Comparison of ENCODE assay signal across 1 cellular context in the genomic region with DNA sequence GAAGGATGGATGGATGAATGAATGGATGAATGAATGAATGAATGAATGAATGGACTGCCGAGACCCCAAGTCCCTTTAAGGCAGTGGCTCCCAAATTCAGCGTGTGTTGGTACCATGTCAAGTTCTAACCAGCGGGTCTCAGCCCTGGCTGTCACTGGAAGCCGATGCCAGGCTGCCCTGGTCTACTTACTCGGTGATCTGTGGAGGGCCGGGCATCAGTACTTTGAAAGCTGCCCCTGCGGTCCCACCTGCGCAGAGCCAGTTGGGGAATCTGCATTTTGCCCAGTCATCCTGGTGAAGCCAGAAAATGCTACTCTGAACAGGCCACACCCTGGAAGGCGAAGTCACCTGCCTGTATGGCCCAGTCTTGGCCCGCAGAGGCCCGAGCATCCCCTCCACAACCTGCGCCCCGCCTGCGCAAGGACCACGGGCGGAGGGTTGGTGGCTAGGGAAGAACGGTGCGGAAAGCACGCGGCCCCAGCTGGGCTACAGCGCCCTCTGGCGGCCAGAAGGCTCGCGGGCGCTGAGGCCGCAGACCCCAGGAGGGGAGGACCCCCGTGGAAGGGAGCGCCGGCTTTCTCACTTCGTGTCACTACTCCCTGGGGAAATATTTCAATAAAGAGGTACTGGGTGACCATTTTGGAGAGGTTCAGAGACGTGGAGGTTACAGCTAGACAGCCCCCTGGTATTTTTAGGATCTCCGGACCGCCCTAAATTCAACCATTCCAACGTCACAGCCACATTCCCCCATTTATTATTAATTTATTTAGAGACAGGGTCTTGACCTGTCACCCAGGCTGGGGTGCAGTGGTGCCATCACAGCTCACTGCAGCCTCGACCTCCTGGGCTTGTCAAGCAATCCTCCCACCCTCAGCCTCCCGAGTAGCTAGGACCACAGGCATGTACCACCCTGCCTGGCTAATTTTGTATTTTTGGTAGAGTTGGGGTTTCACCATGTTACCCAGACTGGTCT.
TF ChIP-seq lines count a peak whose summit lies in the region.

No MANE protein-coding gene starts in this region.

TF ChIP-seq in HepG2, 621 proteins besides CTCF, POLR2A, EP300 and RAD21 (continued from another document and continues in another):
- TF ChIP-seq, protein P1, sequence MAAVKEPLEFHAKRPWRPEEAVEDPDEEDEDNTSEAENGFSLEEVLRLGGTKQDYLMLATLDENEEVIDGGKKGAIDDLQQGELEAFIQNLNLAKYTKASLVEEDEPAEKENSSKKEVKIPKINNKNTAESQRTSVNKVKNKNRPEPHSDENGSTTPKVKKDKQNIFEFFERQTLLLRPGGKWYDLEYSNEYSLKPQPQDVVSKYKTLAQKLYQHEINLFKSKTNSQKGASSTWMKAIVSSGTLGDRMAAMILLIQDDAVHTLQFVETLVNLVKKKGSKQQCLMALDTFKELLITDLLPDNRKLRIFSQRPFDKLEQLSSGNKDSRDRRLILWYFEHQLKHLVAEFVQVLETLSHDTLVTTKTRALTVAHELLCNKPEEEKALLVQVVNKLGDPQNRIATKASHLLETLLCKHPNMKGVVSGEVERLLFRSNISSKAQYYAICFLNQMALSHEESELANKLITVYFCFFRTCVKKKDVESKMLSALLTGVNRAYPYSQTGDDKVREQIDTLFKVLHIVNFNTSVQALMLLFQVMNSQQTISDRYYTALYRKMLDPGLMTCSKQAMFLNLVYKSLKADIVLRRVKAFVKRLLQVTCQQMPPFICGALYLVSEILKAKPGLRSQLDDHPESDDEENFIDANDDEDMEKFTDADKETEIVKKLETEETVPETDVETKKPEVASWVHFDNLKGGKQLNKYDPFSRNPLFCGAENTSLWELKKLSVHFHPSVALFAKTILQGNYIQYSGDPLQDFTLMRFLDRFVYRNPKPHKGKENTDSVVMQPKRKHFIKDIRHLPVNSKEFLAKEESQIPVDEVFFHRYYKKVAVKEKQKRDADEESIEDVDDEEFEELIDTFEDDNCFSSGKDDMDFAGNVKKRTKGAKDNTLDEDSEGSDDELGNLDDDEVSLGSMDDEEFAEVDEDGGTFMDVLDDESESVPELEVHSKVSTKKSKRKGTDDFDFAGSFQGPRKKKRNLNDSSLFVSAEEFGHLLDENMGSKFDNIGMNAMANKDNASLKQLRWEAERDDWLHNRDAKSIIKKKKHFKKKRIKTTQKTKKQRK (IDR thresholded peaks at IDR 0.05; ENCODE audit: low read length): no peak
- TF ChIP-seq ZNF652 (CRISPR knock-in tag; IDR thresholded peaks at IDR 0.05; ENCODE audit: borderline replicate concordance, low read depth): no peak
- no peak for TF ChIP-seq RFX1 (IDR thresholded peaks at IDR 0.05)
- TF ChIP-seq RBM39 (IDR thresholded peaks at IDR 0.05; ENCODE audit: low read depth, low read length, poor library complexity, severe bottlenecking): peak; percentile 30
- no peak for TF ChIP-seq ZNF737 (CRISPR knock-in tag; IDR thresholded peaks at IDR 0.05; ENCODE audit: borderline replicate concordance)
- no peak for TF ChIP-seq ZNF790 (CRISPR knock-in tag; IDR thresholded peaks at IDR 0.05; ENCODE audit: borderline replicate concordance)
- no peak for TF ChIP-seq ZBTB20 (CRISPR knock-in tag; IDR thresholded peaks at IDR 0.05; ENCODE audit: borderline replicate concordance, low read depth)
- no peak for TF ChIP-seq ZFP36L2 (CRISPR knock-in tag; IDR thresholded peaks at IDR 0.05)
- TF ChIP-seq ZNF180 (CRISPR knock-in tag; IDR thresholded peaks at IDR 0.05; ENCODE audit: borderline replicate concordance, low read depth): no peak
- 0 out of 2 replicates have a peak, but pooled peaks have one; percentile 29 for TF ChIP-seq RXRB (CRISPR knock-in tag; IDR thresholded peaks at IDR 0.05; ENCODE audit: borderline replicate concordance)
- no peak for TF ChIP-seq KDM5A (IDR thresholded peaks at IDR 0.05; ENCODE audit: borderline replicate concordance, low read length)
- no peak for TF ChIP-seq CREBL2 (CRISPR knock-in tag; IDR thresholded peaks at IDR 0.05; ENCODE audit: borderline replicate concordance)
- no peak for TF ChIP-seq MLX (CRISPR knock-in tag; IDR thresholded peaks at IDR 0.05)
- TF ChIP-seq EZH2 (conservative IDR thresholded peaks at IDR 0.05; ENCODE audit: low read depth, low read length): no peak
- TF ChIP-seq KMT2B (CRISPR knock-in tag; IDR thresholded peaks at IDR 0.05): peak; percentile 31; the same call in 1 of the 2 replicates
- no peak for TF ChIP-seq GFI1 (CRISPR knock-in tag; IDR thresholded peaks at IDR 0.05; ENCODE audit: borderline replicate concordance)
- TF ChIP-seq, protein P2, sequence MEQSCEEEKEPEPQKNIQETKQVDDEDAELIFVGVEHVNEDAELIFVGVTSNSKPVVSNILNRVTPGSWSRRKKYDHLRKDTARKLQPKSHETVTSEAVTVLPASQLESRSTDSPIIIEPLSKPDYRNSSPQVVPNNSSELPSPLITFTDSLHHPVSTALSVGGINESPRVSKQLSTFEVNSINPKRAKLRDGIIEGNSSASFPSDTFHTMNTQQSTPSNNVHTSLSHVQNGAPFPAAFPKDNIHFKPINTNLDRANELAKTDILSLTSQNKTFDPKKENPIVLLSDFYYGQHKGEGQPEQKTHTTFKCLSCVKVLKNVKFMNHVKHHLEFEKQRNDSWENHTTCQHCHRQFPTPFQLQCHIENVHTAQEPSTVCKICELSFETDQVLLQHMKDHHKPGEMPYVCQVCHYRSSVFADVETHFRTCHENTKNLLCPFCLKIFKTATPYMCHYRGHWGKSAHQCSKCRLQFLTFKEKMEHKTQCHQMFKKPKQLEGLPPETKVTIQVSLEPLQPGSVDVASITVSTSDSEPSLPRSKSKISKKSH (CRISPR knock-in tag; IDR thresholded peaks at IDR 0.05; ENCODE audit: borderline replicate concordance): no peak
- peak; percentile 53; the same call in 1 of the 2 replicates for TF ChIP-seq KDM4B (CRISPR knock-in tag; IDR thresholded peaks at IDR 0.05)
- TF ChIP-seq E2F2 (CRISPR knock-in tag; IDR thresholded peaks at IDR 0.05; ENCODE audit: borderline replicate concordance): no peak
- TF ChIP-seq TEAD3 (CRISPR knock-in tag; optimal IDR thresholded peaks at IDR 0.05; ENCODE audit: borderline replicate concordance): no peak
- no peak for TF ChIP-seq FOXA3 (CRISPR knock-in tag; IDR thresholded peaks at IDR 0.05)
- TF ChIP-seq ZNF432 (CRISPR knock-in tag; IDR thresholded peaks at IDR 0.05; ENCODE audit: borderline replicate concordance): no peak
- TF ChIP-seq MTA1 (CRISPR knock-in tag; IDR thresholded peaks at IDR 0.05; ENCODE audit: borderline replicate concordance): no peak
- no peak for TF ChIP-seq REPIN1 (CRISPR knock-in tag; IDR thresholded peaks at IDR 0.05; ENCODE audit: borderline replicate concordance, low read depth)
- TF ChIP-seq, protein P3, sequence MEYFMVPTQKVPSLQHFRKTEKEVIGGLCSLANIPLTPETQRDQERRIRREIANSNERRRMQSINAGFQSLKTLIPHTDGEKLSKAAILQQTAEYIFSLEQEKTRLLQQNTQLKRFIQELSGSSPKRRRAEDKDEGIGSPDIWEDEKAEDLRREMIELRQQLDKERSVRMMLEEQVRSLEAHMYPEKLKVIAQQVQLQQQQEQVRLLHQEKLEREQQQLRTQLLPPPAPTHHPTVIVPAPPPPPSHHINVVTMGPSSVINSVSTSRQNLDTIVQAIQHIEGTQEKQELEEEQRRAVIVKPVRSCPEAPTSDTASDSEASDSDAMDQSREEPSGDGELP (IDR thresholded peaks at IDR 0.05; ENCODE audit: borderline replicate concordance, low read depth): peak; percentile 57; the same call in 1 of the 2 replicates
- TF ChIP-seq MEF2D (CRISPR knock-in tag; IDR thresholded peaks at IDR 0.05): no peak; the same call in 1 of the 2 replicates
- TF ChIP-seq ZNF121 (CRISPR knock-in tag; IDR thresholded peaks at IDR 0.05): no peak
- no peak for TF ChIP-seq ZNF552 (CRISPR knock-in tag; IDR thresholded peaks at IDR 0.05; ENCODE audit: borderline replicate concordance)
- TF ChIP-seq MTA3 (CRISPR knock-in tag; IDR thresholded peaks at IDR 0.05): no peak
- TF ChIP-seq, protein P4, sequence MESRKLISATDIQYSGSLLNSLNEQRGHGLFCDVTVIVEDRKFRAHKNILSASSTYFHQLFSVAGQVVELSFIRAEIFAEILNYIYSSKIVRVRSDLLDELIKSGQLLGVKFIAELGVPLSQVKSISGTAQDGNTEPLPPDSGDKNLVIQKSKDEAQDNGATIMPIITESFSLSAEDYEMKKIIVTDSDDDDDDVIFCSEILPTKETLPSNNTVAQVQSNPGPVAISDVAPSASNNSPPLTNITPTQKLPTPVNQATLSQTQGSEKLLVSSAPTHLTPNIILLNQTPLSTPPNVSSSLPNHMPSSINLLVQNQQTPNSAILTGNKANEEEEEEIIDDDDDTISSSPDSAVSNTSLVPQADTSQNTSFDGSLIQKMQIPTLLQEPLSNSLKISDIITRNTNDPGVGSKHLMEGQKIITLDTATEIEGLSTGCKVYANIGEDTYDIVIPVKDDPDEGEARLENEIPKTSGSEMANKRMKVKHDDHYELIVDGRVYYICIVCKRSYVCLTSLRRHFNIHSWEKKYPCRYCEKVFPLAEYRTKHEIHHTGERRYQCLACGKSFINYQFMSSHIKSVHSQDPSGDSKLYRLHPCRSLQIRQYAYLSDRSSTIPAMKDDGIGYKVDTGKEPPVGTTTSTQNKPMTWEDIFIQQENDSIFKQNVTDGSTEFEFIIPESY (CRISPR knock-in tag; IDR thresholded peaks at IDR 0.05): no peak
- TF ChIP-seq MED13 (CRISPR knock-in tag; IDR thresholded peaks at IDR 0.05): no peak
- TF ChIP-seq ZNF556 (CRISPR knock-in tag; IDR thresholded peaks at IDR 0.05; ENCODE audit: borderline replicate concordance): 0 out of 2 replicates have a peak, but pooled peaks have one; percentile 30
- TF ChIP-seq MXD3 (CRISPR knock-in tag; IDR thresholded peaks at IDR 0.05): no peak
- TF ChIP-seq SP140L (CRISPR knock-in tag; IDR thresholded peaks at IDR 0.05; ENCODE audit: borderline replicate concordance): no peak
- TF ChIP-seq SP2 (CRISPR knock-in tag; IDR thresholded peaks at IDR 0.05): no peak
- no peak; the same call in 1 of the 2 replicates for TF ChIP-seq HDAC2 (CRISPR knock-in tag; IDR thresholded peaks at IDR 0.05)
- no peak for TF ChIP-seq GABPA (IDR thresholded peaks at IDR 0.05; ENCODE audit: low read depth, low read length)
- no peak for TF ChIP-seq GABPA (CRISPR knock-in tag; IDR thresholded peaks at IDR 0.05; ENCODE audit: low read depth)
- no peak for TF ChIP-seq NFKBIZ (CRISPR knock-in tag; IDR thresholded peaks at IDR 0.05)
- no peak for TF ChIP-seq CAMTA2 (CRISPR knock-in tag; IDR thresholded peaks at IDR 0.05; ENCODE audit: borderline replicate concordance)
- TF ChIP-seq FOSL2 (CRISPR knock-in tag; IDR thresholded peaks at IDR 0.05): no peak
- TF ChIP-seq EEA1 (CRISPR knock-in tag; IDR thresholded peaks at IDR 0.05; ENCODE audit: borderline replicate concordance): no peak; the same call in 1 of the 2 replicates
- no peak for TF ChIP-seq MTF2 (CRISPR knock-in tag; IDR thresholded peaks at IDR 0.05; ENCODE audit: borderline replicate concordance)
- TF ChIP-seq, protein P5, sequence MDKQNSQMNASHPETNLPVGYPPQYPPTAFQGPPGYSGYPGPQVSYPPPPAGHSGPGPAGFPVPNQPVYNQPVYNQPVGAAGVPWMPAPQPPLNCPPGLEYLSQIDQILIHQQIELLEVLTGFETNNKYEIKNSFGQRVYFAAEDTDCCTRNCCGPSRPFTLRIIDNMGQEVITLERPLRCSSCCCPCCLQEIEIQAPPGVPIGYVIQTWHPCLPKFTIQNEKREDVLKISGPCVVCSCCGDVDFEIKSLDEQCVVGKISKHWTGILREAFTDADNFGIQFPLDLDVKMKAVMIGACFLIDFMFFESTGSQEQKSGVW (CRISPR knock-in tag; IDR thresholded peaks at IDR 0.05; ENCODE audit: borderline replicate concordance): no peak
- TF ChIP-seq SKI (IDR thresholded peaks at IDR 0.05; ENCODE audit: partially characterized antibody): no peak
- TF ChIP-seq JUN (CRISPR knock-in tag; IDR thresholded peaks at IDR 0.05): no peak
- TF ChIP-seq RFX3 (CRISPR knock-in tag; IDR thresholded peaks at IDR 0.05): no peak
- TF ChIP-seq REL (CRISPR knock-in tag; conservative IDR thresholded peaks at IDR 0.05): no peak
- no peak for TF ChIP-seq PRDM15 (CRISPR knock-in tag; IDR thresholded peaks at IDR 0.05)
